Comparison of ENCODE assay signal across 14 cellular contexts in the genomic region with DNA sequence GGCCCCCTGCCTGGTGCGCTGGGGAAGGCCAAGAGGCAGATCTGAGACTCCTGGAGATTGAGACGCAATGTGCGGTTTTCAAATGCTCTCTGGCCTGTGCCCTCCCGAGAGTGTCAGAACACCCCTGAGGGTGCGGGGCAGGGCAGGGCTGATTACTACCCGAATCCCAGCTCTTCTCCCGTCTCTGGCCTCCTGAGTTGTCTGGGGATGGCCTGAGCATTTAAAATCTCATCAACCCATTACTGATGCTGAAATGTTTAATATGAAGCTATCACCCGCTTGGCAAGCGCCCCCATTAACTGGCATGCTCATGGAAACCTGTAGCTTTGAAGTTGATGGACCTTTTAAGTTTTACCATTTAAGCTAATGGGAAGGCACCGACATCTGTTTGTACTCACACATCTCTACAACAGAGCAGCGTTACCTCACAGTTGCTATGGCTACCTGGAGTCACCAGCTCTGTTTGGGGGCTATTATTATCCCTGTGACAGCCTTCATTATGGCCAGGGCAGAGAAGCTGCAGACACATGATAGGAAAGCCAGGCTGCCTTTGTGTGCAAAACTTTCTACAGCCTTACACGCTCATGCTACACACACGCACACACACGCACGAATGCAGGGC. TPM values are rescaled to one million over a fixed set of nuclear protein-coding genes. Genes with fewer than 3 reads are reported as not detected.
DNase-seq lines count a peak whose midpoint lies in the region; ATAC-seq and TF ChIP-seq lines count a peak whose summit lies in the region.
"Had no signal": no experiment of that assay in that cellular context is flagged by ENCODE, and none has a peak within 500 bp of the region (broad histone marks: within the 10 kb centered on the region; RNA-seq: fewer than 3 reads in every experiment).

No MANE protein-coding gene starts in this region.

- H3K14ac ChIP-seq in mesenchymal stem cell (ENCODE audit: low read length in 2 of 2): no peak overlapping the region

- H4K91ac ChIP-seq in mesenchymal stem cell (ENCODE audit: low read length): no peak overlapping the region

- peaks cover 0 to 5% (median 0%) of the 10 kb centered on the region in 5 experiments for H3K9me3 Mint-ChIP-seq in brain
- H3K9me3 Mint-ChIP-seq in activated CD8-positive, alpha-beta T cell treated with anti-CD3 and anti-CD28 coated beads, Interleukin-2, amount 10 ng/mL, durations not matched to agents 7 days and 5 days (ENCODE audit: insufficient read depth): no peaks in the 10 kb centered on the region
- H3K9me3 Mint-ChIP-seq: CD4-positive, alpha-beta memory T cell; T-helper 1 cell treated with Interleukin-12 subunit alpha and Interleukin-12 subunit beta and Interleukin-4 antibody, amounts not matched to agents 30 μg/mL and 1 μg/mL, for 36 hours had no signal

- peak overlapping the region in 3 of 5 experiments; percentile 64 to 88 (median 84) for H3K27ac Mint-ChIP-seq in brain
- H3K27ac Mint-ChIP-seq in activated CD8-positive, alpha-beta T cell treated with anti-CD3 and anti-CD28 coated beads, Interleukin-2, amount 10 ng/mL, durations not matched to agents 7 days and 5 days: no peak overlapping the region
- H3K27ac Mint-ChIP-seq: CD4-positive, alpha-beta memory T cell; T-helper 1 cell treated with Interleukin-12 subunit alpha and Interleukin-12 subunit beta and Interleukin-4 antibody, amounts not matched to agents 30 μg/mL and 1 μg/mL, for 36 hours had no signal

- no peak overlapping the region for H2BK15ac ChIP-seq in mesenchymal stem cell (ENCODE audit: low read depth, poor library complexity, severe bottlenecking)

- WGBS in mesenchymal stem cell: 82% methylated on average over 15 of the region's 15 CpGs

- H3K4me1 Mint-ChIP-seq in brain: peaks cover 32% of the 10 kb centered on the region
- peaks cover 2% of the 10 kb centered on the region for H3K4me1 Mint-ChIP-seq in activated CD8-positive, alpha-beta T cell treated with anti-CD3 and anti-CD28 coated beads, Interleukin-2, amount 10 ng/mL, durations not matched to agents 7 days and 5 days (ENCODE audit: low read depth)

- H3K4me1 ChIP-seq in mesenchymal stem cell (ENCODE audit: control insufficient read depth, insufficient read depth, low read depth, low read length): peaks cover 6% of the 10 kb centered on the region

- H3K36me3 ChIP-seq in mesenchymal stem cell (ENCODE audit: control insufficient read depth in 1 of 2, insufficient read depth in 2 of 2, low read depth in 1 of 2, low read length in 2 of 2): no peaks in the 10 kb centered on the region

- H4K8ac ChIP-seq in mesenchymal stem cell (ENCODE audit: low read length): no peak overlapping the region

- no peaks in the 10 kb centered on the region for H3K79me1 ChIP-seq in mesenchymal stem cell (replicated peaks; ENCODE audit: low read length, poor library complexity, severe bottlenecking)

- CTCF ChIA-PET in activated CD8-positive, alpha-beta T cell treated with anti-CD3 and anti-CD28 coated beads, Interleukin-2, amount 10 ng/mL, durations not matched to agents 7 days and 5 days (lab: Charles Lee): interaction anchor here (1.0 to 1.7 kb wide), 3 partner anchors 9 to 270 kb away, joined by 3 to 9 read pairs (median 4); no protein-coding TSS in a partner anchor

- H3K4me3 Mint-ChIP-seq in brain: peak overlapping the region in 1 of 5 experiments; percentile 11
- no peak overlapping the region for H3K4me3 Mint-ChIP-seq in activated CD8-positive, alpha-beta T cell treated with anti-CD3 and anti-CD28 coated beads, Interleukin-2, amount 10 ng/mL, durations not matched to agents 7 days and 5 days
- H3K4me3 Mint-ChIP-seq: CD4-positive, alpha-beta memory T cell; T-helper 1 cell treated with Interleukin-12 subunit alpha and Interleukin-12 subunit beta and Interleukin-4 antibody, amounts not matched to agents 30 μg/mL and 1 μg/mL, for 36 hours had no signal

- H3K27ac ChIP-seq in mesenchymal stem cell (ENCODE audit: low read length, poor library complexity, severe bottlenecking): no peak overlapping the region

- no peak overlapping the region for H3K18ac ChIP-seq in mesenchymal stem cell (ENCODE audit: low read depth in 1 of 2, low read length in 2 of 2)

- H3K27me3 ChIP-seq in mesenchymal stem cell (ENCODE audit: control insufficient read depth in 1 of 2, insufficient read depth in 1 of 2, low read length in 2 of 2): peaks cover 0 to 29% of the 10 kb centered on the region in 2 experiments

- no peak overlapping the region for H2BK5ac ChIP-seq in mesenchymal stem cell (ENCODE audit: low read depth, low read length, poor library complexity, severe bottlenecking)

- H3K9me3 ChIP-seq in mesenchymal stem cell (ENCODE audit: control insufficient read depth, low read length): no peaks in the 10 kb centered on the region

- no peak overlapping the region for H3K4me3 ChIP-seq in mesenchymal stem cell (ENCODE audit: insufficient read depth in 1 of 2, low read depth in 1 of 2, low read length in 2 of 2)

- POLR2A ChIA-PET in activated CD8-positive, alpha-beta T cell treated with anti-CD3 and anti-CD28 coated beads, Interleukin-2, amount 10 ng/mL, durations not matched to agents 7 days and 5 days (lab: Charles Lee): no interaction called here

- no peak for ATAC-seq in GM21786 (IDR thresholded peaks at IDR 0.05; ENCODE audit: unreplicated experiment)
- no peak for ATAC-seq in HG03565 (IDR thresholded peaks at IDR 0.05; ENCODE audit: unreplicated experiment)
- ATAC-seq in activated CD8-positive, alpha-beta T cell treated with anti-CD3 and anti-CD28 coated beads, Interleukin-2, amount 10 ng/mL, durations not matched to agents 7 days and 5 days: no peak

- no peak overlapping the region for H2BK120ac ChIP-seq in mesenchymal stem cell (ENCODE audit: low read depth, low read length)

- no peak overlapping the region for H3K4me2 ChIP-seq in mesenchymal stem cell (ENCODE audit: low read length, poor library complexity, severe bottlenecking)

- no peak overlapping the region for H2BK12ac ChIP-seq in mesenchymal stem cell (ENCODE audit: low read length in 2 of 2)

- no peak overlapping the region for H2AFZ ChIP-seq in mesenchymal stem cell (ENCODE audit: low read depth, low read length)

- no peaks in the 10 kb centered on the region for H3K36me3 Mint-ChIP-seq in brain
- H3K36me3 Mint-ChIP-seq in activated CD8-positive, alpha-beta T cell treated with anti-CD3 and anti-CD28 coated beads, Interleukin-2, amount 10 ng/mL, durations not matched to agents 7 days and 5 days (ENCODE audit: low read depth): no peaks in the 10 kb centered on the region
- H3K36me3 Mint-ChIP-seq: CD4-positive, alpha-beta memory T cell had no signal

- H3K23ac ChIP-seq in mesenchymal stem cell (ENCODE audit: low read length in 2 of 2): no peak overlapping the region

- DNase-seq in AG20443 (ENCODE audit: low spot score) (peak; percentile 65), NAMALWA (ENCODE audit: low spot score) (peak; percentile 51), mesenchymal stem cell (peak; percentile 82), D341Med (ENCODE audit: low spot score) (no peak)
- DNase-seq in activated CD8-positive, alpha-beta T cell treated with anti-CD3 and anti-CD28 coated beads, Interleukin-2, amount 10 ng/mL, durations not matched to agents 7 days and 5 days: no peak
- DNase-seq: activated CD8-positive, alpha-beta memory T cell treated with anti-CD3 and anti-CD28 coated beads, Interleukin-2, amount 50 U/mL, for 48 hours; CD4-positive, alpha-beta memory T cell; NCI-H526 treated with DMSO at 0.1 percent for 48 hours had no signal

- H2AK5ac ChIP-seq in mesenchymal stem cell (ENCODE audit: low read length, severe bottlenecking): no peak overlapping the region

- TF ChIP-seq CTCF in brain (conservative IDR thresholded peaks at IDR 0.05): no peak

- peak overlapping the region; percentile 80 for H3K9ac ChIP-seq in mesenchymal stem cell (ENCODE audit: low read length)

- peaks cover 2% of the 10 kb centered on the region for H3K27me3 Mint-ChIP-seq in brain
- H3K27me3 Mint-ChIP-seq in activated CD8-positive, alpha-beta T cell treated with anti-CD3 and anti-CD28 coated beads, Interleukin-2, amount 10 ng/mL, durations not matched to agents 7 days and 5 days (ENCODE audit: low read depth): peaks cover 12% of the 10 kb centered on the region

- no peak overlapping the region for H3K4ac ChIP-seq in mesenchymal stem cell (ENCODE audit: low read depth in 1 of 2, low read length in 2 of 2)

RNA-seq across cellular contexts. Expression of gene MB, which starts 3.6 kb away (rescaled TPM):
- 2.7 TPM for polyA plus RNA-seq in brain (ENCODE audit: insufficient read depth, low read depth, low replicate concordance)
- polyA plus RNA-seq in mesenchymal stem cell (2013, experiment 1 of 2): not detected
- not detected for polyA plus RNA-seq in mesenchymal stem cell (2013, experiment 2 of 2)
- not detected for total RNA-seq in activated CD8-positive, alpha-beta T cell treated with anti-CD3 and anti-CD28 coated beads, Interleukin-2, amount 10 ng/mL, durations not matched to agents 7 days and 5 days
- total RNA-seq: CD4-positive, alpha-beta memory T cell; epithelial cell of proximal tubule; kidney epithelial cell had no signal
- polyA plus RNA-seq: CD4-positive, alpha-beta memory T cell had no signal

RNA-seq across cellular contexts. Expression of gene APOL6, which starts 27.5 kb away (rescaled TPM):
- 1.4 TPM for polyA plus RNA-seq in brain (ENCODE audit: insufficient read depth, low read depth, low replicate concordance)
- 17.2 TPM for polyA plus RNA-seq in mesenchymal stem cell (2013, experiment 1 of 2)
- 17.2 TPM for polyA plus RNA-seq in mesenchymal stem cell (2013, experiment 2 of 2)
- 10 to 100 TPM; 62.3 to 63.2 TPM for total RNA-seq in activated CD8-positive, alpha-beta T cell treated with anti-CD3 and anti-CD28 coated beads, Interleukin-2, amount 10 ng/mL, durations not matched to agents 7 days and 5 days

Comparison
In these comparisons a context has a peak if more than half of its experiments do, and no peak if none do; other contexts are left out.
1. DNase-seq: peak in AG20443 (single experiment), NAMALWA (single experiment) and mesenchymal stem cell (single experiment); none in D341Med (single experiment) and activated CD8-positive, alpha-beta T cell treated with anti-CD3 and anti-CD28 coated beads, Interleukin-2, amount 10 ng/mL, durations not matched to agents 7 days and 5 days (single experiment).